Comparison of ENCODE assay signal across 9 cellular contexts in the genomic region with DNA sequence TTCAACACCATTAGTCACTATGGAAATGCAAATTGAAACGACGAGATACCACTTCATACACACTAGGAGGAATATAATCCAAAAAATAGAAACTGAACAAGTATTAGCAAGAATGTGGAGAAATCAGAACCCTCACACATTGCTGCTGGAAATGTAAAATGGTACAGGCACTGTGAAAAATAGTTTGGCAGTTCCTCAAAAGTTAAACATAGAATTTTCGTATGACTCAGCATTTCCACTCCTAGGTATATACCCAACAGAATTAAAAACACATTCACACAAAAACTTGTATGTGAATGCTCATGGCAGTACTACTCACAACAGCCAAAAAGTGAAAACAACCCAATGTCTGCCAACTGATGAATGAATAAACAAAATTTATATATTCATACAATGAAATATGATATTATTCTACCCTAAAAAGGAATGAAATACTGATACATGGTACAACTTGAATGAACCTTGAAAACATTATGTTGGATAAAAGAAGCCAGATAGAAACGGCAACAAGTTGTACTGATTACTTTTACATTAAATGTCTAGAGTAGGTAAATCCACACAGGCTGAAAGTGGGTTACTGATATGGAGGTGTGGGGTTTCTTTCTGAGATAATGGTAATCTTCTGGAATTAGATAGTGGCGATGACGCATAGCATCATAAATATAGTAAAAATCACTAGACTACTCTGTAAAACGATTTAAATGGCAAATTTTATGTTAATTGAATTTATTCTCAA. TPM values are rescaled to one million over a fixed set of nuclear protein-coding genes. Genes with fewer than 3 reads are reported as not detected.
DNase-seq lines count a peak whose midpoint lies in the region; ATAC-seq, FAIRE-seq and TF ChIP-seq lines count a peak whose summit lies in the region.
"Had no signal": no experiment of that assay in that cellular context is flagged by ENCODE, and none has a peak within 500 bp of the region (broad histone marks: within the 10 kb centered on the region; RNA-seq: fewer than 3 reads in every experiment).

No MANE protein-coding gene starts in this region.

- no peaks in the 10 kb centered on the region for H3K9me3 ChIP-seq in colonic mucosa

- H3K9me3 Mint-ChIP-seq in HFFc6: no peaks in the 10 kb centered on the region

- H3K4me3 Mint-ChIP-seq in HFFc6: no peak overlapping the region
- H3K4me3 Mint-ChIP-seq: WTC11 had no signal

- FAIRE-seq in GM18507 (lab: Jason Lieb, UNC): peak; percentile 84

- no peak overlapping the region for H3K4me3 ChIP-seq in colonic mucosa

- no peaks in the 10 kb centered on the region for H3K27me3 ChIP-seq in colonic mucosa

- H3K36me3 ChIP-seq in colonic mucosa: no peaks in the 10 kb centered on the region

- ATAC-seq in esophagus mucosa: peak; percentile 53
- ATAC-seq: WTC11 had no signal

- no peaks in the 10 kb centered on the region for H3K36me3 Mint-ChIP-seq in HFFc6 (ENCODE audit: low read depth)

- in situ Hi-C loops in KBM-7 (cut with MboI; ENCODE audit: low pct_unique_long_range_greater_than_20kb, low sequenced_read_pairs): no loop called here

- no peaks in the 10 kb centered on the region for H3K4me1 ChIP-seq in colonic mucosa

- TF ChIP-seq CTCF in HFFc6 (IDR thresholded peaks at IDR 0.05): no peak
- no peak for TF ChIP-seq CTCF in colonic mucosa (IDR thresholded peaks at IDR 0.05)

- no peak overlapping the region for H3K27ac ChIP-seq in colonic mucosa

- intact Hi-C loops in colonic mucosa (cut with DNase I): no loop called here

- H3K4me1 Mint-ChIP-seq in HFFc6 (ENCODE audit: low read depth): no peaks in the 10 kb centered on the region

- H3K9ac ChIP-seq in colonic mucosa (ENCODE audit: low read depth in 2 of 2, low read length in 2 of 2): no peak overlapping the region

- H3K27me3 Mint-ChIP-seq in HFFc6 (ENCODE audit: insufficient read depth): peaks cover 7% of the 10 kb centered on the region

- no peak overlapping the region for H3K27ac Mint-ChIP-seq in HFFc6
- H3K27ac Mint-ChIP-seq: WTC11 had no signal

- DNase-seq in GM18507 (ENCODE audit: extremely low spot score, insufficient read length, low read depth): no peak
- peak; percentile 7 for DNase-seq in HFFc6
- peak; percentile 80 for DNase-seq in KBM-7
- DNase-seq in colonic mucosa: no peak
- no peak for DNase-seq in kidney tubule cell (ENCODE audit: low spot score)
- DNase-seq in anterior cingulate cortex (lab: John Stamatoyannopoulos, UW): no peak
- no peak for DNase-seq in T-helper 9 cell

RNA-seq across cellular contexts. Expression of a gene that starts 22.3 kb away (rescaled TPM):
- under 1 TPM in 1 of 6 experiments, not detected in 5; 0.23 TPM for total RNA-seq in HFFc6 (2021; fragmentation: NEBNext Ultra II Directional; extraction: Animal tissue kit (Norgen Biotek cat#: 25700))
- 6.3 TPM for total RNA-seq in esophagus mucosa
- total RNA-seq in colonic mucosa: 1 to 10 TPM; 2.1 to 2.9 TPM

Comparison
In these comparisons a context has a peak if more than half of its experiments do, and no peak if none do; other contexts are left out.
1. DNase-seq: peak in HFFc6 (single experiment) and KBM-7 (single experiment); none in GM18507 (single experiment), colonic mucosa (single experiment), kidney tubule cell (single experiment), anterior cingulate cortex (0 of 58) and T-helper 9 cell (single experiment).